In genomic region chr10:22334414-22335203, GRCh38 we compare ENCODE assay signal across 9 cellular contexts. TPM values are rescaled to one million over a fixed set of nuclear protein-coding genes. Genes with fewer than 3 reads are reported as not detected.
DNase-seq lines count a peak whose midpoint lies in the region; ATAC-seq, FAIRE-seq and TF ChIP-seq lines count a peak whose summit lies in the region.
"Had no signal": no experiment of that assay in that cellular context is flagged by ENCODE, and none has a peak within 500 bp of the region (broad histone marks: within the 10 kb centered on the region; RNA-seq: fewer than 3 reads in every experiment).

No MANE protein-coding gene starts in this region.

- no peak for TF ChIP-seq CTCF in hepatocyte (IDR thresholded peaks at IDR 0.05; ENCODE audit: poor library complexity)
- TF ChIP-seq CTCF in retinal pigment epithelial cell (conservative IDR thresholded peaks at IDR 0.05; ENCODE audit: low read depth, low read length) = no peak

- no peak for DNase-seq in adipocyte (ENCODE audit: low read depth)
- DNase-seq in hepatocyte (ENCODE audit: low spot score) = peak; percentile 66
- no peak for DNase-seq in retinal pigment epithelial cell (ENCODE audit: low read depth)
- no peak for DNase-seq in frontal cortex (ENCODE audit: low spot score in 2 of 2)
- DNase-seq in foreskin melanocyte = no peak
- no peak for DNase-seq in NCI-H1105 treated with DMSO at 0.1 percent for 48 hours (lab: John Stamatoyannopoulos, UW)

- WGBS in hepatocyte (ENCODE audit: low lambda C conversion rate, missing lambda C conversion rate) = 3% methylated on average over 74 of the region's 75 CpGs

- H3K27me3 ChIP-seq in adipocyte (replicated peaks; ENCODE audit: control insufficient read depth, insufficient read depth, low read length) = peaks cover 41% of the 10 kb centered on the region
- peaks cover 84% of the 10 kb centered on the region for H3K27me3 ChIP-seq in hepatocyte

- no peak overlapping the region for H3K27ac ChIP-seq in hepatocyte

- H4K20me1 ChIP-seq in hepatocyte (ENCODE audit: insufficient read depth, poor library complexity, severe bottlenecking) = no peaks in the 10 kb centered on the region

- no peak for ATAC-seq in GM18868 (IDR thresholded peaks at IDR 0.05; ENCODE audit: unreplicated experiment)

- H3K4me1 ChIP-seq in ES-I3 (ENCODE audit: insufficient read depth, low read length) = peaks cover 3% of the 10 kb centered on the region; the same call in 1 of the 2 replicates
- H3K4me1 ChIP-seq in adipocyte (ENCODE audit: control insufficient read depth, insufficient read depth, low read length) = peaks cover 3% of the 10 kb centered on the region
- H3K4me1 ChIP-seq in hepatocyte (ENCODE audit: insufficient read depth) = peaks cover 26% of the 10 kb centered on the region

- no peaks in the 10 kb centered on the region for H3K79me2 ChIP-seq in hepatocyte

- peak overlapping the region; percentile 91 for H3K4me2 ChIP-seq in hepatocyte

- H3K9me3 ChIP-seq in ES-I3 (ENCODE audit: control insufficient read depth, insufficient read depth, low read length) = no peaks in the 10 kb centered on the region; the same call in 1 of the 2 replicates
- peaks cover 7% of the 10 kb centered on the region for H3K9me3 ChIP-seq in adipocyte (ENCODE audit: control insufficient read depth, low read length)
- H3K9me3 ChIP-seq in hepatocyte (ENCODE audit: low read depth) = no peaks in the 10 kb centered on the region

- FAIRE-seq in frontal cortex (lab: Jason Lieb, UNC) = no peak

- peak overlapping the region; percentile 57; the same call in 1 of the 2 replicates for H3K9ac ChIP-seq in ES-I3 (ENCODE audit: low read depth, low read length)
- H3K9ac ChIP-seq in adipocyte (ENCODE audit: low read length) = peak overlapping the region; percentile 40

- H3K36me3 ChIP-seq in ES-I3 (ENCODE audit: insufficient read depth, low read length) (no peaks in the 10 kb centered on the region), adipocyte (ENCODE audit: control insufficient read depth, insufficient read depth, low read length, severe bottlenecking) (peaks cover 13% of the 10 kb centered on the region), hepatocyte (replicated peaks; ENCODE audit: insufficient read depth, low read depth) (no peaks in the 10 kb centered on the region)

- peak overlapping the region; percentile 81 for H3K4me3 ChIP-seq in adipocyte (ENCODE audit: low read length)
- H3K4me3 ChIP-seq in hepatocyte = peak overlapping the region; percentile 38
- H3K4me3 ChIP-seq in retinal pigment epithelial cell (ENCODE audit: low read length) = peak overlapping the region; percentile 40

- peak overlapping the region; percentile 85 for H2AFZ ChIP-seq in hepatocyte

- no peaks in the 10 kb centered on the region for H3K9me2 ChIP-seq in hepatocyte (replicated peaks; ENCODE audit: insufficient read depth)

RNA-seq across cellular contexts. Expression of gene SPAG6, which starts 10.7 kb away (rescaled TPM):
- total RNA-seq in hepatocyte (0.17 and 0.28 TPM in 2 replicates), frontal cortex (0.41 TPM)
- 0.24 TPM in 1 of 2 replicates, not detected in the other for polyA plus RNA-seq in hepatocyte
- total RNA-seq: SK-MEL-5 had no signal

RNA-seq across cellular contexts. Expression of gene BMI1, which starts 13.7 kb away (rescaled TPM):
- total RNA-seq in hepatocyte (49.1 and 59.8 TPM in 2 replicates), frontal cortex (129 TPM)
- 23.5 and 25.5 TPM in 2 replicates for polyA plus RNA-seq in hepatocyte

RNA-seq across cellular contexts. Expression of gene COMMD3, which starts 18.4 kb away (rescaled TPM):
- total RNA-seq in hepatocyte (50.1 and 55.1 TPM in 2 replicates), frontal cortex (65.6 TPM)
- 91.2 and 92.3 TPM in 2 replicates for polyA plus RNA-seq in hepatocyte
